In the genomic region with DNA sequence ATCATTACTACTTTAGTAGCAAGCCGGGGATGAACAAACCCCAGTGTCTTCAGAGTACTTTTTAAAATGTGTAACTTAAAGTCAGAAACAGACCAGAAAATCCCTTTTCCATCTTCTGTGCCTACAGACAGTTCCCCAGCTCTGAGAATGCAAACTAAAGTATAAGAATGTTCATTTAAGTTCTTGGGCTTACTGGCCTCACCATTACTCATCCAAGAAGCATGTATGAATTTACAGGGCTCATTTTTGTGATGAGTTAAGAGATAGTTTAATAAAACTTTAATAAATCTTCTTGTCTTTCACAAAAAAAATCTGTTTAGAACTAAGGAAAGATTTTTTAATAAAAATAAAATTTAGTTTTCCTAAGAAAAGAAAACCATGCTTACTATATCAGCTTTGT, we compare ENCODE assay signal across 1 cellular context.
TF ChIP-seq lines count a peak whose summit lies in the region.

No MANE protein-coding gene starts in this region.

TF ChIP-seq in A549, 52 proteins besides CTCF, POLR2A, EP300 and RAD21 (continued from another document):
- no peak for TF ChIP-seq MAX (IDR thresholded peaks at IDR 0.05)
- no peak for TF ChIP-seq MAFK (IDR thresholded peaks at IDR 0.05; ENCODE audit: partially characterized antibody)
- no peak for TF ChIP-seq BHLHE40 (IDR thresholded peaks at IDR 0.05; ENCODE audit: low read depth, low read length)
- no peak for TF ChIP-seq CBX8 (IDR thresholded peaks at IDR 0.05)
- TF ChIP-seq ZFP36 (IDR thresholded peaks at IDR 0.05; ENCODE audit: borderline replicate concordance, partially characterized antibody) = no peak
- no peak for TF ChIP-seq FOXS1 (CRISPR knock-in tag; IDR thresholded peaks at IDR 0.05)
- no peak for TF ChIP-seq CHD2 (IDR thresholded peaks at IDR 0.05; ENCODE audit: low read length, partially characterized antibody)
- TF ChIP-seq RARB (CRISPR knock-in tag; IDR thresholded peaks at IDR 0.05) = no peak
- TF ChIP-seq HMGXB4 (CRISPR knock-in tag; IDR thresholded peaks at IDR 0.05; ENCODE audit: borderline replicate concordance) = no peak
- no peak for TF ChIP-seq KDM5A (IDR thresholded peaks at IDR 0.05)
- TF ChIP-seq SMC3 (IDR thresholded peaks at IDR 0.05) = no peak
- no peak for TF ChIP-seq CEBPB (IDR thresholded peaks at IDR 0.05)
- TF ChIP-seq RCOR1 (IDR thresholded peaks at IDR 0.05; ENCODE audit: low read depth, low read length) = no peak
TF ChIP-seq in A549: peak in this region for 0.
